Comparison of ENCODE assay signal across 8 cellular contexts in the genomic region with DNA sequence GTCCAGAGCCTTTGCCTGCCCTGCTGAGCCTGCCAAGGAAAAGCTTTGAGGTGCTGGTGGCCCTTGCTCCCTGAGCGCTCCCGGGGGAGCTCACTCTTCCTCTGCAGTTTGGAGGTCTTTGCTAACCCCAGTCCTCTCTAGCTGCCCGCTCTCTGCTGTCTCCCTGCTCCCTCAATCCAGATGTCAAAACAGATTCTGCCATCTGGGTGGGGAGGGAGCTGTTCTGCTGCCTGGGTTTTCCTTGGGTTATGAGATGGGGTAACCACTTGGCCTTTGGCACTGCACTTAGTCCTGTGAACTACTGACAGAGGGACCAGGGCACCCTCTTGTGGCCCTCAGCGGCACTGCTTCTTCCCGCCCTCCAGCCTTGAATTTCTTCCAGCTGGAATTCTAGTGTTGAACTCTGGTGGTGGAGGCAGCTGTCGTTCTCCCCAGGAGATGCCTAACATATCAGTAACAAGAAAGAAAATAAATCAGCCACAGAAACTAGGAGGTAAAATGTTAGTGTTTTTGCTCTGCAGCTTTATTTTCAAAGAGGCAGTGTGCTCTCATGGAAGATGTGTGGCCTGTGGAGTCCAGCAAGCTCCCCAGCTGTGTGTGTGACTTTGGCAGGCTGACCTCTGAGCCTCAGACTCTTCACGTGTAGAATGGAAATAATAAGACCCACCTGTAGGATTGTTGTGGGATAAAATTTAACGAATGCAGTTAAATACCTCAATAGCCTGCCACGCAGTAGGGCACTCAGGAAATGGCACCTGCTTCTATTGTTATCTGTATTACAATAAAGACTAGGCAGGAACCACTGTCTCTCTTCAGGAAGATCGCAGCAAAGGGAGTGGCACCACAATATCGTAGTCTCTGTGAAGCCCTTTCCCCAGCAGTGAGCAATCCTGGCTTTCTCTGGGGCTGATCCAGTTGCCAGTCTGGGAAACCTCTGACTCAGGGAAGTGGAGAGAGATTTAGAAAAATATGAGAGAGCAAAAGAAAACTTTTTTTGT. TPM values are rescaled to one million over a fixed set of nuclear protein-coding genes. Genes with fewer than 3 reads are reported as not detected.
A peak's percentile ranks its signal among the peaks of the same experiment; 100 is the strongest.
DNase-seq lines count a peak whose midpoint lies in the region; ATAC-seq and TF ChIP-seq lines count a peak whose summit lies in the region.

No MANE protein-coding gene starts in this region.

- peak; percentile 55 for DNase-seq in HS-27A (ENCODE audit: low read depth)
- peak; percentile 24 to 36 for DNase-seq in NOMO-1 (lab: John Stamatoyannopoulos, UW; ENCODE audit: unreplicated experiment in 2 of 2)
- peak; percentile 44 for DNase-seq in activated T-cell treated with anti-CD3 and anti-CD28 coated beads for 48 hours (ENCODE audit: low read depth)
- DNase-seq in esophagus squamous epithelium (lab: John Stamatoyannopoulos, UW), result no peak
- DNase-seq in naive B cell, result peak; percentile 45
- DNase-seq in superior temporal gyrus (ENCODE audit: extremely low spot score), result peak; percentile 97

- H3K9me3 ChIP-seq in DOHH2 (ENCODE audit: control insufficient read depth, insufficient read depth, low read length) (no peaks in the 10 kb centered on the region), esophagus squamous epithelium (no peaks in the 10 kb centered on the region)

- peaks cover 30 to 48% (median 32%) of the 10 kb centered on the region in 3 donors for H3K4me1 Mint-ChIP-seq in naive B cell

- peak overlapping the region in 5 of 6 donors; percentile 15 to 88 (median 54) for H3K27ac Mint-ChIP-seq in naive B cell

- H3K27me3 Mint-ChIP-seq in naive B cell, result no peaks in the 10 kb centered on the region

- H3K27ac ChIP-seq in DOHH2 (ENCODE audit: low read depth, low read length) (peak overlapping the region; percentile 56), esophagus squamous epithelium (peak overlapping the region in 2 of 4 donors; percentile 4 to 6)

- H3K36me3 ChIP-seq in DOHH2 (ENCODE audit: control insufficient read depth, low read length) (no peaks in the 10 kb centered on the region), esophagus squamous epithelium (peaks cover 0 to 5% (median 0%) of the 10 kb centered on the region in 3 donors)

- ATAC-seq in naive B cell (ENCODE audit: low read depth in 2 of 2) (peak; percentile 48 to 53), HG03439 (IDR thresholded peaks at IDR 0.05; ENCODE audit: unreplicated experiment) (no peak)

- peaks cover 3% of the 10 kb centered on the region; the same call in 1 of the 2 replicates for H3F3A ChIP-seq in DOHH2 (ENCODE audit: control insufficient read depth, insufficient read depth)

- H3K36me3 Mint-ChIP-seq in naive B cell, result peaks cover 0 to 4% of the 10 kb centered on the region in 2 donors

- H3K4me3 ChIP-seq in DOHH2 (ENCODE audit: low read length), result peak overlapping the region; percentile 49
- no peak overlapping the region for H3K4me3 ChIP-seq in esophagus squamous epithelium

- TF ChIP-seq POLR2A in esophagus squamous epithelium (IDR thresholded peaks at IDR 0.05), result no peak

- WGBS in esophagus squamous epithelium, 2 donors, result 45% methylated on average over 10 to 11 of the region's 11 CpGs

- H3K4me2 ChIP-seq in DOHH2 (ENCODE audit: low read length), result peak overlapping the region; percentile 63

- H3K9me3 Mint-ChIP-seq in naive B cell, result no peaks in the 10 kb centered on the region

- H3K27me3 ChIP-seq in DOHH2 (ENCODE audit: control insufficient read depth, low read length) (no peaks in the 10 kb centered on the region), esophagus squamous epithelium (no peaks in the 10 kb centered on the region)

- peak overlapping the region in 3 of 8 donors; percentile 6 to 82 (median 13) for H3K4me3 Mint-ChIP-seq in naive B cell

- H3K4me1 ChIP-seq in DOHH2 (ENCODE audit: control insufficient read depth, low read length) (peaks cover 54% of the 10 kb centered on the region), esophagus squamous epithelium (peaks cover 8 to 62% (median 22%) of the 10 kb centered on the region in 3 donors)

- intact Hi-C loops in esophagus squamous epithelium (cut with DNase I), result loop anchor here (5.0 kb wide), 1 partner anchor 266 kb away; no protein-coding TSS in a partner anchor

- H3K9me2 ChIP-seq in DOHH2 (replicated peaks; ENCODE audit: control insufficient read depth, low read length), result no peaks in the 10 kb centered on the region

- H3K79me2 ChIP-seq in DOHH2 (ENCODE audit: control insufficient read depth, low read length), result no peaks in the 10 kb centered on the region

- no peaks in the 10 kb centered on the region for H4K20me1 ChIP-seq in DOHH2 (ENCODE audit: control insufficient read depth, insufficient read depth, low read depth, low read length)

- TF ChIP-seq CTCF in DOHH2 (IDR thresholded peaks at IDR 0.05; ENCODE audit: low read depth, low read length, poor library complexity, severe bottlenecking) (peak; percentile 100), esophagus squamous epithelium (IDR thresholded peaks at IDR 0.05) (peak; percentile 70 to 97 (median 96))

RNA-seq across cellular contexts. Expression of gene ARFGAP2, which starts 23.4 kb away (rescaled TPM):
- total RNA-seq in esophagus squamous epithelium, result 100 to 1,000 TPM in 3 of 4 donors, 10 to 100 TPM in 1; 95.3 to 171 (median 119) TPM
- polyA plus RNA-seq in naive B cell (ENCODE audit: low read depth in 6 of 6), result 100 to 1,000 TPM in 3 of 6 donors, 10 to 100 TPM in 3; 87.2 to 127 (median 100) TPM

RNA-seq across cellular contexts. Expression of gene PACSIN3, which starts 33.0 kb away (rescaled TPM):
- total RNA-seq in esophagus squamous epithelium, result 10 to 100 TPM; 55.9 to 95.7 (median 65.0) TPM
- polyA plus RNA-seq in naive B cell (ENCODE audit: low read depth in 6 of 6), result under 1 TPM in 2 of 6 donors, not detected in 4; 0.41 to 0.49 TPM
